In the genomic region with DNA sequence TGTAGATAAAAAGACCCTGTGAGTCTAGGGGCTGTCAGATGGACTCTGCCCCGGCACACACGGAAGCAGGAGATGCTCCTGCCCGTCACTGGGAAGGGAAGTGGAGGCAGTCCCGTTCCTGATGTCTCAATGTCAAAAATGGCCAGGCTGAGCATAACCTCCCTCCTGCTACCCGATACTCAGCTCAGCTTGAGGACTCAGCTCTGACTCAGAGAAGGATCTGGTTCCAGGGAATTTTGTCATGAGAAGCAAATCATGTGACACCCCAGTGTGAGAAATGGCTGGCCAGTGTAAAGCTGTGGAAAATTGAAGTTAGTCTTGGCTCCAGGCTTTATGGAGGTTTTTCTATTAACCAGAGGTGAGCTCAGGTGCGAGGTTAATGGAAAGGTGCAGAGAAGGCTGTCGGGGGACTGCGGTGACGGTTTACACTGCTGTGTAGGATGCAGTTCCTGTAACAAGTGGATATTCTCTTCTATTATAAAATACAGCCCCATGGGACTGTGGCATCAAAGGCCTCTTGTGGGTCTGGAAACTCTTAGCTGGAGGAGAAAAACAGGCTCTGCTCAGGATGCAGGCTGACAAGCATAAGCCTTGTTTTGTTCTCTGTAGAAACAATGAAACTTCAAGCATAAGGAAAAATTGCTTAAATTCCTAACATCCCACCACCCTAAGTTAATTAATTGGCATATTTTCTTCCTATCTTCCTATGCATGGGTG, we compare ENCODE assay signal across 9 cellular contexts.
DNase-seq lines count a peak whose midpoint lies in the region; ATAC-seq and TF ChIP-seq lines count a peak whose summit lies in the region.
"Had no signal": no experiment of that assay in that cellular context is flagged by ENCODE, and none has a peak within 500 bp of the region (broad histone marks: within the 10 kb centered on the region; RNA-seq: fewer than 3 reads in every experiment).

No MANE protein-coding gene starts in this region.

- H3K27ac ChIP-seq in RWPE1 = peak overlapping the region; percentile 49

- DNase-seq in ELR (ENCODE audit: low read depth) = peak; percentile 95
- peak; percentile 89 for DNase-seq in RWPE1 (ENCODE audit: low spot score)
- peak; percentile 89 for DNase-seq in foreskin melanocyte
- DNase-seq in retinal pigment epithelial cell (ENCODE audit: low read depth) = peak; percentile 76
- no peak for DNase-seq in NCI-H446 (lab: John Stamatoyannopoulos, UW)
- no peak for DNase-seq in GM19240 (ENCODE audit: insufficient read length, low spot score)
- DNase-seq in stimulated activated CD4-positive, alpha-beta T cell treated with anti-CD3 and anti-CD28 coated beads, Interleukin-2, amount 100 ng/mL, for 48 hours = no peak
- DNase-seq: activated naive CD4-positive, alpha-beta T cell treated with Interleukin-2 at 50 U/mL for 16 hours had no signal

- no peak for ATAC-seq in GM21717 (IDR thresholded peaks at IDR 0.05; ENCODE audit: unreplicated experiment)

- no peak overlapping the region for H3K4me3 ChIP-seq in retinal pigment epithelial cell (ENCODE audit: low read length)

- POLR2A ChIA-PET in RWPE1 (lab: Yijun Ruan, JAX; ENCODE audit: low non-redundant PET) = no interaction called here

- CTCF ChIA-PET in RWPE1 (lab: Yijun Ruan, JAX) = no interaction called here

- TF ChIP-seq CTCF in RWPE1 (conservative IDR thresholded peaks at IDR 0.05; ENCODE audit: low read depth) = no peak
- no peak for TF ChIP-seq CTCF in retinal pigment epithelial cell (conservative IDR thresholded peaks at IDR 0.05; ENCODE audit: low read depth, low read length)

Comparison
In these comparisons a context has a peak if more than half of its experiments do, and no peak if none do; other contexts are left out.
1. DNase-seq: peak in ELR (single experiment), RWPE1 (single experiment), foreskin melanocyte (single experiment) and retinal pigment epithelial cell (single experiment); none in NCI-H446 (0 of 2), GM19240 (single experiment) and stimulated activated CD4-positive, alpha-beta T cell treated with anti-CD3 and anti-CD28 coated beads, Interleukin-2, amount 100 ng/mL, for 48 hours (0 of 2).